In the genomic region with DNA sequence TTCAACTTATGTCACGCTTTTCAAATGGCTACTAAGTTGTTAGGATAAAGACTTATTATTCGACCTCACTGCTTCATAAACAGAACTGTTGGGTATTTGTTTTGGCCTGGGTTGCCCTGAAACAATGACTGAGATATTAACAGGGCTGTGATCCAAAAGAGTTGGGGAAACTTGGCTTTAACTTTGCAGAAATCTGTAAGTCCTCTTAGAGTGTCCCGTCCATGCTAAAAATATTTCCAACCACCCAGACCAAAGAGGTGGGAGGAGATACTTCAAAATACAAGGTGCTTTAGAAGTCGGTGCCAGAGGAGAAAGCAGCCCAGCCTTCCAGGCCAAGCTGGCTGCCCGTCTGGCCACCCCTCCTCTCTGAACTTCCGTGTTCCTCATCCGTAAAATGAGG, we compare ENCODE assay signal across 1 cellular context.
TF ChIP-seq lines count a peak whose summit lies in the region.

No MANE protein-coding gene starts in this region.

TF ChIP-seq in HepG2, 621 proteins besides CTCF, POLR2A, EP300 and RAD21:
- TF ChIP-seq MBD4 (IDR thresholded peaks at IDR 0.05; ENCODE audit: borderline replicate concordance, low read length) (no peak), ZNF12 (CRISPR knock-in tag; IDR thresholded peaks at IDR 0.05) (no peak), ZNF264 (CRISPR knock-in tag; IDR thresholded peaks at IDR 0.05) (no peak), MTA1 (CRISPR knock-in tag; IDR thresholded peaks at IDR 0.05; ENCODE audit: borderline replicate concordance) (no peak), ZNF776 (CRISPR knock-in tag; IDR thresholded peaks at IDR 0.05) (no peak), RARA (CRISPR knock-in tag; IDR thresholded peaks at IDR 0.05) (no peak), ISX (CRISPR knock-in tag; conservative IDR thresholded peaks at IDR 0.05) (no peak), ARHGAP35 (CRISPR knock-in tag; IDR thresholded peaks at IDR 0.05; ENCODE audit: borderline replicate concordance) (no peak), HNF4G (IDR thresholded peaks at IDR 0.05; ENCODE audit: borderline replicate concordance, low read depth, low read length) (no peak), HNF4G (CRISPR knock-in tag; IDR thresholded peaks at IDR 0.05; ENCODE audit: borderline replicate concordance, low read depth) (no peak)
- TF ChIP-seq, protein P1, sequence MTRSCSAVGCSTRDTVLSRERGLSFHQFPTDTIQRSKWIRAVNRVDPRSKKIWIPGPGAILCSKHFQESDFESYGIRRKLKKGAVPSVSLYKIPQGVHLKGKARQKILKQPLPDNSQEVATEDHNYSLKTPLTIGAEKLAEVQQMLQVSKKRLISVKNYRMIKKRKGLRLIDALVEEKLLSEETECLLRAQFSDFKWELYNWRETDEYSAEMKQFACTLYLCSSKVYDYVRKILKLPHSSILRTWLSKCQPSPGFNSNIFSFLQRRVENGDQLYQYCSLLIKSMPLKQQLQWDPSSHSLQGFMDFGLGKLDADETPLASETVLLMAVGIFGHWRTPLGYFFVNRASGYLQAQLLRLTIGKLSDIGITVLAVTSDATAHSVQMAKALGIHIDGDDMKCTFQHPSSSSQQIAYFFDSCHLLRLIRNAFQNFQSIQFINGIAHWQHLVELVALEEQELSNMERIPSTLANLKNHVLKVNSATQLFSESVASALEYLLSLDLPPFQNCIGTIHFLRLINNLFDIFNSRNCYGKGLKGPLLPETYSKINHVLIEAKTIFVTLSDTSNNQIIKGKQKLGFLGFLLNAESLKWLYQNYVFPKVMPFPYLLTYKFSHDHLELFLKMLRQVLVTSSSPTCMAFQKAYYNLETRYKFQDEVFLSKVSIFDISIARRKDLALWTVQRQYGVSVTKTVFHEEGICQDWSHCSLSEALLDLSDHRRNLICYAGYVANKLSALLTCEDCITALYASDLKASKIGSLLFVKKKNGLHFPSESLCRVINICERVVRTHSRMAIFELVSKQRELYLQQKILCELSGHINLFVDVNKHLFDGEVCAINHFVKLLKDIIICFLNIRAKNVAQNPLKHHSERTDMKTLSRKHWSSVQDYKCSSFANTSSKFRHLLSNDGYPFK (CRISPR knock-in tag; IDR thresholded peaks at IDR 0.05; ENCODE audit: borderline replicate concordance) = no peak
- TF ChIP-seq, protein P2, sequence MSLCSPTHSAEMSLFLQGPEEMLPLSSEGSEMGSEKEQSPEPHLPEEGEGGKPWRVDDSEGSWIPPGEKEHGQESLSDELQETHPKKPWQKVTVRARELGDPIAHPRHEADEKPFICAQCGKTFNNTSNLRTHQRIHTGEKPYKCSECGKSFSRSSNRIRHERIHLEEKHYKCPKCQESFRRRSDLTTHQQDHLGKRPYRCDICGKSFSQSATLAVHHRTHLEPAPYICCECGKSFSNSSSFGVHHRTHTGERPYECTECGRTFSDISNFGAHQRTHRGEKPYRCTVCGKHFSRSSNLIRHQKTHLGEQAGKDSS (CRISPR knock-in tag; IDR thresholded peaks at IDR 0.05; ENCODE audit: borderline replicate concordance, low read depth) = no peak
- TF ChIP-seq, protein P3, sequence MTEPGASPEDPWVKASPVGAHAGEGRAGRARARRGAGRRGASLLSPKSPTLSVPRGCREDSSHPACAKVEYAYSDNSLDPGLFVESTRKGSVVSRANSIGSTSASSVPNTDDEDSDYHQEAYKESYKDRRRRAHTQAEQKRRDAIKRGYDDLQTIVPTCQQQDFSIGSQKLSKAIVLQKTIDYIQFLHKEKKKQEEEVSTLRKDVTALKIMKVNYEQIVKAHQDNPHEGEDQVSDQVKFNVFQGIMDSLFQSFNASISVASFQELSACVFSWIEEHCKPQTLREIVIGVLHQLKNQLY (CRISPR knock-in tag; IDR thresholded peaks at IDR 0.05) = no peak
- TF ChIP-seq, protein P4, sequence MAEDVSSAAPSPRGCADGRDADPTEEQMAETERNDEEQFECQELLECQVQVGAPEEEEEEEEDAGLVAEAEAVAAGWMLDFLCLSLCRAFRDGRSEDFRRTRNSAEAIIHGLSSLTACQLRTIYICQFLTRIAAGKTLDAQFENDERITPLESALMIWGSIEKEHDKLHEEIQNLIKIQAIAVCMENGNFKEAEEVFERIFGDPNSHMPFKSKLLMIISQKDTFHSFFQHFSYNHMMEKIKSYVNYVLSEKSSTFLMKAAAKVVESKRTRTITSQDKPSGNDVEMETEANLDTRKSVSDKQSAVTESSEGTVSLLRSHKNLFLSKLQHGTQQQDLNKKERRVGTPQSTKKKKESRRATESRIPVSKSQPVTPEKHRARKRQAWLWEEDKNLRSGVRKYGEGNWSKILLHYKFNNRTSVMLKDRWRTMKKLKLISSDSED (CRISPR knock-in tag; IDR thresholded peaks at IDR 0.05) = no peak
